8 cellular contexts compared by ENCODE assay signal in the genomic region with DNA sequence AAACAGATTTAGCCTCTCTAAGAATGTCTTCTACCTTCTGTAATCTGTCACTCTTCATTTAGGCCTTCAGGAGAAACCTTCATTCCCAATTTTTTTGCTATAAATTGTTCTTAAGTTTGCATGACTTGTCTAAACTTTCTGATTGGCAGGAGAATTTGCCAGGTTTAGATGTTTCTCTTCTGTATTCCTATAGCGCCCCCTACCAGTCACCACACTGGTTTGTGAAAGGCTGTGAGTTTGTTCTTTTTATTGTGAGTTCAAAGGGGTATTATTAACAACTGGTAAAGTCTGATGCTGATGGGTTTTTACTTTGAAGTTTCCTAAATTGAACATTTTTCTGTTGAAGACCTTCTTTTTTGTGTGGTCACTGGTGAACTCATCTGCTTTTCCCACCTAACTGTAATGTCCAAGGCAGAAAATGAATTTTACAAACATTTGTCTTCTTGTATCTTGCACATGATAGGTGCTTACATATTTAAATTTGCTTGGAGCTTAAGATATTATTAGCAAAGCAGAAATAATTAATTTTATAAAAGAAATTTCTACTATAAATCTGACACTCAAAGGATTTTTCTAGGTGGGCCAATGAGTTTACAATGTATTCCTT. TPM values are rescaled to one million over a fixed set of nuclear protein-coding genes. Genes with fewer than 3 reads are reported as not detected.
DNase-seq lines count a peak whose midpoint lies in the region; ATAC-seq and TF ChIP-seq lines count a peak whose summit lies in the region.

No MANE protein-coding gene starts in this region.

- H3K4me3 ChIP-seq in astrocyte of the cerebellum (ENCODE audit: low read depth, low read length) = no peak overlapping the region

- no peaks in the 10 kb centered on the region for H3K9me3 Mint-ChIP-seq in immature natural killer cell

- TF ChIP-seq CTCF in astrocyte of the cerebellum (IDR thresholded peaks at IDR 0.05; ENCODE audit: low read depth, low read length, missing control alignments) = peak; percentile 76

- H3K27me3 Mint-ChIP-seq in immature natural killer cell (ENCODE audit: low read depth in 3 of 3) = peaks cover 2 to 12% (median 5%) of the 10 kb centered on the region in 3 donors

- in situ Hi-C loops in KBM-7 (cut with MboI; ENCODE audit: low pct_unique_long_range_greater_than_20kb, low sequenced_read_pairs) = no loop called here
- in situ Hi-C loops in astrocyte of the cerebellum (cut with HindIII; ENCODE audit: low sequenced_read_pairs) = no loop called here

- peak overlapping the region in 5 of 6 donors; percentile 52 to 90 (median 76) for H3K27ac Mint-ChIP-seq in immature natural killer cell

- no peak for ATAC-seq in HG03135 (IDR thresholded peaks at IDR 0.05; ENCODE audit: unreplicated experiment)
- no peak for ATAC-seq in GM21526 (IDR thresholded peaks at IDR 0.05; ENCODE audit: low FRiP score, unreplicated experiment)

- DNase-seq in Daoy (ENCODE audit: low read depth) (peak; percentile 70), KBM-7 (peak; percentile 80), T-helper 9 cell (peak; percentile 48), astrocyte of the cerebellum (ENCODE audit: low read depth) (peak; percentile 60), immature natural killer cell (peak; percentile 63 to 72 (median 69))
- DNase-seq in stimulated activated CD4-positive, alpha-beta T cell treated with anti-CD3 and anti-CD28 coated beads, Interleukin-1b, Interleukin-23, amount 100 ng/mL, for 48 hours = peak; percentile 63

- peaks cover 23 to 58% (median 39%) of the 10 kb centered on the region in 3 donors for H3K36me3 Mint-ChIP-seq in immature natural killer cell

- no peak overlapping the region for H3K4me3 Mint-ChIP-seq in immature natural killer cell

- peaks cover 13 to 50% of the 10 kb centered on the region in 2 donors for H3K4me1 Mint-ChIP-seq in immature natural killer cell

RNA-seq across cellular contexts. Expression of a gene that starts 18.4 kb away (rescaled TPM):
- total RNA-seq in Daoy (2014; rRNA removed; shearing (Covaris generic)) = 0.39 and 1.5 TPM in 2 replicates
- 1 to 10 TPM in 1 of 3 donors, under 1 TPM in 2; 0.43 to 1.5 (median 0.49) TPM for polyA plus RNA-seq in immature natural killer cell
